ENCODE assay signal across 21 cellular contexts in the genomic region with DNA sequence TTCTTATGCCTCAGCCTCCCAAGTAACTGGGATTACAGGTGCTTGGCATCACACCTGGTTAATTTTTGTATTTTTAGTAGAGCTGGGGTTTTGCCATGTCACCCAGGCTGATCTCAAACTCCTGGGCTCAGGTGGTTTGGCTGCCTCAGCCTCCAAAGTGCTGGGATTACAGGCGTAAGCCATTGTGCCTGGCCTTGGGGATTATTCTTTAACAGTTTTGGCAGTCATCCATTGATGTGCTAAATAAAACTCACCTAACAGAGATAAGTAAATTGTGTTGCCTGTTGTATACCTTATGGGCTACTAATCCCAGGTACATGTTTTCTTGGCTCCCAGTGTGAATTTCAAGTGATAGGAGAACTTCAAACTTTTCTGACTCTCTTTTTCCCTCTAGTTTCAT.
"Had no signal": no experiment of that assay in that cellular context is flagged by ENCODE, and none has a peak within 500 bp of the region (broad histone marks: within the 10 kb centered on the region; RNA-seq: fewer than 3 reads in every experiment).

No MANE protein-coding gene starts in this region.

- H3K27me3 ChIP-seq: pancreas, sigmoid colon, spleen, suprapubic skin, tibial artery, uterus had no signal

- ATAC-seq: lower lobe of right lung; naive thymus-derived CD8-positive, alpha-beta T cell; right cardiac atrium; stimulated activated effector memory CD8-positive, alpha-beta T cell treated with anti-CD3 and anti-CD28 coated beads, Interleukin-12 subunit alpha, Interleukin-12 subunit beta, amount 100 ng/mL, for 72 hours had no signal

- H3K4me3 ChIP-seq: lower lobe of right lung, pancreas, prostate gland, sigmoid colon, spleen, suprapubic skin, thoracic aorta, tibial artery, uterus had no signal

- H3K9me3 ChIP-seq: lower lobe of right lung, pancreas, prostate gland, sigmoid colon, spleen, suprapubic skin, thoracic aorta, tibial artery, uterus had no signal

- DNase-seq: hippocampal formation; lower lobe of right lung; mammary epithelial cell; mesenchymal stem cell; naive thymus-derived CD8-positive, alpha-beta T cell; nucleus accumbens; posterior cingulate gyrus; retina; right cardiac atrium; sigmoid colon; small intestine; spleen; stimulated activated CD4-positive, alpha-beta T cell treated with anti-CD3 and anti-CD28 coated beads, Interleukin-4, amount 100 ng/mL, for 24 hours; stimulated activated naive CD4-positive, alpha-beta T cell; tibial artery; uterus had no signal

- H3K27ac ChIP-seq: lower lobe of right lung, pancreas, prostate gland, sigmoid colon, spleen, suprapubic skin, thoracic aorta, tibial artery, uterus had no signal

- H3K36me3 ChIP-seq: lower lobe of right lung, pancreas, prostate gland, sigmoid colon, spleen, suprapubic skin, thoracic aorta, tibial artery, uterus had no signal

- H3K4me1 ChIP-seq: lower lobe of right lung, prostate gland, sigmoid colon, spleen, suprapubic skin, tibial artery, uterus had no signal
